In genomic region chr5:108564441-108564840, GRCh38 we compare ENCODE assay signal across 27 cellular contexts.
"Had no signal": no experiment of that assay in that cellular context is flagged by ENCODE, and none has a peak within 500 bp of the region (broad histone marks: within the 10 kb centered on the region; RNA-seq: fewer than 3 reads in every experiment).

No MANE protein-coding gene starts in this region.

- H3K4me3 ChIP-seq: hepatocyte, left lung, lung, mucosa of descending colon, ovary, right atrium auricular region, skin epidermis, stomach, testis, thyroid gland, transverse colon, upper lobe of left lung, vagina had no signal

- H3K4me2 ChIP-seq: hepatocyte had no signal

- H3K4me3 Mint-ChIP-seq: immature natural killer cell; naive thymus-derived CD4-positive, alpha-beta T cell; natural killer cell treated with Interleukin-12 subunit alpha and Interleukin-12 subunit beta and Interleukin-15 and Interleukin-18, amount 100 ng/mL, for 72 hours; stimulated activated naive B cell treated with anti-CD40 and anti-IgM and Interleukin-4, amounts not matched to agents 10 μg/mL and 1 μg/mL and 100 μg/mL, for 72 hours had no signal

- H3K36me3 Mint-ChIP-seq: immature natural killer cell; naive thymus-derived CD4-positive, alpha-beta T cell; natural killer cell treated with Interleukin-12 subunit alpha and Interleukin-12 subunit beta and Interleukin-15 and Interleukin-18, amount 100 ng/mL, for 72 hours; stimulated activated naive B cell treated with anti-CD40 and anti-IgM and Interleukin-4, amounts not matched to agents 10 μg/mL and 1 μg/mL and 100 μg/mL, for 72 hours had no signal

- ATAC-seq: left colon; left lung; mucosa of descending colon; naive thymus-derived CD4-positive, alpha-beta T cell; natural killer cell treated with Interleukin-12 subunit alpha and Interleukin-12 subunit beta and Interleukin-15 and Interleukin-18, amount 100 ng/mL, for 72 hours; sciatic nerve; stimulated activated naive B cell treated with anti-CD40 and anti-IgM and Interleukin-4, amounts not matched to agents 10 μg/mL and 1 μg/mL and 100 μg/mL, for 72 hours; stimulated activated naive CD8-positive, alpha-beta T cell treated with anti-CD3 and anti-CD28 coated beads, Interleukin-15, Interleukin-2, amounts not matched to agents 100 U/mL and 50 U/mL, for 24 hours had no signal

- H3K27ac ChIP-seq: hepatocyte, left lung, ovary, right atrium auricular region, skin epidermis, stomach, testis, thyroid gland, transverse colon, upper lobe of left lung, vagina had no signal

- H3K9me3 ChIP-seq: left lung, mucosa of descending colon, ovary, right atrium auricular region, stomach, testis, thyroid gland, transverse colon, upper lobe of left lung, vagina had no signal

- H3K9me3 Mint-ChIP-seq: immature natural killer cell; naive thymus-derived CD4-positive, alpha-beta T cell; natural killer cell treated with Interleukin-12 subunit alpha and Interleukin-12 subunit beta and Interleukin-15 and Interleukin-18, amount 100 ng/mL, for 72 hours; stimulated activated naive B cell treated with anti-CD40 and anti-IgM and Interleukin-4, amounts not matched to agents 10 μg/mL and 1 μg/mL and 100 μg/mL, for 72 hours had no signal

- H3K4me1 ChIP-seq: left lung, right atrium auricular region, stomach, testis, thyroid gland, transverse colon, vagina had no signal

- DNase-seq: immature natural killer cell; kidney; left colon; left lung; midbrain; mucosa of descending colon; naive thymus-derived CD4-positive, alpha-beta T cell; ovary; stimulated activated CD4-positive, alpha-beta T cell treated with anti-CD3 and anti-CD28 coated beads, Interleukin-12 subunit alpha, Interleukin-12 subunit beta, amount 100 ng/mL, for 4 hours; stimulated activated CD4-positive, alpha-beta T cell treated with anti-CD3 and anti-CD28 coated beads, Interleukin-15, amount 100 ng/mL, for 24 hours; stimulated activated CD4-positive, alpha-beta T cell treated with anti-CD3 and anti-CD28 coated beads, Interleukin-2, amount 100 ng/mL, for 24 hours; stimulated activated CD4-positive, alpha-beta T cell treated with anti-CD3 and anti-CD28 coated beads, Interleukin-4, amount 100 ng/mL, for 1 hour; stimulated activated naive B cell treated with anti-CD40 and anti-IgM and Interleukin-4, amounts not matched to agents 10 μg/mL and 1 μg/mL and 100 μg/mL, for 72 hours; stimulated activated naive CD8-positive, alpha-beta T cell treated with anti-CD3 and anti-CD28 coated beads, Interleukin-15, Interleukin-2, amounts not matched to agents 100 U/mL and 50 U/mL, for 24 hours; stomach; testis; thyroid gland; transverse colon; upper lobe of left lung had no signal

- H3K79me2 ChIP-seq: hepatocyte had no signal

- H3K27me3 Mint-ChIP-seq: progenitor cell of endocrine pancreas; stimulated activated naive B cell treated with anti-CD40 and anti-IgM and Interleukin-4, amounts not matched to agents 10 μg/mL and 1 μg/mL and 100 μg/mL, for 72 hours had no signal

- H3K36me3 ChIP-seq: left lung, ovary, right atrium auricular region, stomach, thyroid gland, transverse colon, upper lobe of left lung, vagina had no signal

- H3K27me3 ChIP-seq: hepatocyte, left lung, ovary, right atrium auricular region, stomach, testis, thyroid gland, transverse colon, upper lobe of left lung, vagina had no signal

- H3K4me1 Mint-ChIP-seq: immature natural killer cell; naive thymus-derived CD4-positive, alpha-beta T cell; stimulated activated naive B cell treated with anti-CD40 and anti-IgM and Interleukin-4, amounts not matched to agents 10 μg/mL and 1 μg/mL and 100 μg/mL, for 72 hours had no signal

- H3K27ac Mint-ChIP-seq: immature natural killer cell; naive thymus-derived CD4-positive, alpha-beta T cell; natural killer cell treated with Interleukin-12 subunit alpha and Interleukin-12 subunit beta and Interleukin-15 and Interleukin-18, amount 100 ng/mL, for 72 hours; progenitor cell of endocrine pancreas; stimulated activated naive B cell treated with anti-CD40 and anti-IgM and Interleukin-4, amounts not matched to agents 10 μg/mL and 1 μg/mL and 100 μg/mL, for 72 hours had no signal

- H2AFZ ChIP-seq: hepatocyte had no signal
